ENCODE assay signal across 14 cellular contexts in the genomic region with DNA sequence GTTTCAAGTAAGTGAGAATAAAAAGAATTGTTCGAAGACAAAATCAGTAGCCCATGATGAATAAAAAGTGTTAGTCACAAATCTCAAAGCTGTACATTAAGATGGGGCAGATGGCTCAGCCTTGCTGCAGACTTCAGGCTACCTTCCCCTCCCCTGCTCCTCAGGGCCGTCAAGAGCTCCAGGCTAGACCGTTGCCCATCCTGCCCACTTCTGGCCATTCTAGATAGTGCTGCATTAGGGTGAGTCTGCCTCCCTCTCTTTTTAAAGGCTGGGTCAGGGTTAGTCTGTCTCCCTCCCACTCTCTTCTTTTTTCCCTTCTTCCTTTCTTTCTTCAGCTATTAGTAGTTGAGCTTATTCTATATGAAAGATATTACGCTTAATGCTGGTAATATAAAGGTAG.
A peak's percentile ranks its signal among the peaks of the same experiment; 100 is the strongest.
DNase-seq lines count a peak whose midpoint lies in the region; FAIRE-seq and TF ChIP-seq lines count a peak whose summit lies in the region.
"Had no signal": no experiment of that assay in that cellular context is flagged by ENCODE, and none has a peak within 500 bp of the region (broad histone marks: within the 10 kb centered on the region; RNA-seq: fewer than 3 reads in every experiment).

No MANE protein-coding gene starts in this region.

- no peak overlapping the region for H3K4me3 ChIP-seq in fibroblast of pulmonary artery (replicated peaks; ENCODE audit: low read depth, low read length)
- H3K4me3 ChIP-seq: esophagus squamous epithelium, lung, transverse colon had no signal

- no peak for FAIRE-seq in HTR-8/SVneo (lab: Jason Lieb, UNC)
- FAIRE-seq: D721Med had no signal

- 0 out of 3 replicates have a peak, but pooled peaks have one; percentile 13 for TF ChIP-seq CTCF in GM12872 (IDR thresholded peaks at IDR 0.05; ENCODE audit: insufficient read depth, low read depth, low read length)
- peak; percentile 41 for TF ChIP-seq CTCF in fibroblast of pulmonary artery (IDR thresholded peaks at IDR 0.05; ENCODE audit: low read length, missing control alignments)

- in situ Hi-C loops in ACHN (cut with HindIII; ENCODE audit: low pct_ligation_motif_present, low pct_unique_long_range_greater_than_20kb, low sequenced_read_pairs), result no loop called here

- DNase-seq in ACHN (peak; percentile 8), OCI-M1 (lab: John Stamatoyannopoulos, UW) (peak; percentile 53), fibroblast of pulmonary artery (ENCODE audit: low read depth) (peak; percentile 35), cortex of kidney (lab: John Stamatoyannopoulos, UW) (no peak), cardiac septum (ENCODE audit: low spot score) (no peak), HTR-8/SVneo (ENCODE audit: insufficient read length, low spot score) (no peak)
- DNase-seq in activated CD8-positive, alpha-beta memory T cell treated with anti-CD3 and anti-CD28 coated beads, Interleukin-2, amount 50 U/mL, for 4 hours, result no peak
- DNase-seq: amygdala, esophagus squamous epithelium, SW 1271, transverse colon had no signal

- intact Hi-C loops in cardiac septum (cut with DNase I), result no loop called here

Comparison
In these comparisons a context has a peak if more than half of its experiments do, and no peak if none do; other contexts are left out.
1. DNase-seq: peak in ACHN (single experiment), OCI-M1 (single experiment) and fibroblast of pulmonary artery (single experiment); none in cortex of kidney (single experiment), activated CD8-positive, alpha-beta memory T cell treated with anti-CD3 and anti-CD28 coated beads, Interleukin-2, amount 50 U/mL, for 4 hours (single experiment), cardiac septum (single experiment) and HTR-8/SVneo (single experiment).